9 cellular contexts compared by ENCODE assay signal in the genomic region with DNA sequence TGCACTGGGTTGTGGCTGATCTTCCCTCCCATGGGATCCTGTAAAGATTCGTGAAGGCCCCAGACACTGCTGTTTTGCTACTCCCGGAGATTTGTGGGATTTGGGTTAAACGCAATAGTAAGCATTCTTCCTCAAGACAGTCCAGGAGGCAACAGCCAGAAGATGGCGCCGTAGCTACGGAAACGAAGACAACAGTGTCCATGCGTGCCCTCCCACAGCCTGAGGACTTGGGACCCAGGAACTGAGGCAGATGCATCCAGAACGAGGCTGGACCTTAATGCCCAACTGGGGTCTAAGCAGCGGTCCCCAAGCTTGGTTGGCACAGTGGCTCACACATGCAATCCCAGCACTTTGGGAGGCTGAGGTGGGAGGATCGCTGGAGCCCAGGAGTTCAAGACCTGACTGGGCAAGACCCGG. TPM values are rescaled to one million over a fixed set of nuclear protein-coding genes. Genes with fewer than 3 reads are reported as not detected.
DNase-seq lines count a peak whose midpoint lies in the region; ATAC-seq and TF ChIP-seq lines count a peak whose summit lies in the region.
"Had no signal": no experiment of that assay in that cellular context is flagged by ENCODE, and none has a peak within 500 bp of the region (broad histone marks: within the 10 kb centered on the region; RNA-seq: fewer than 3 reads in every experiment).

No MANE protein-coding gene starts in this region.

- no peak overlapping the region for H3K27ac Mint-ChIP-seq in immature natural killer cell

- H3K4me3 ChIP-seq in AG10803 (ENCODE audit: low read length) (no peak overlapping the region), GM12875 (ENCODE audit: low read depth, low read length) (no peak overlapping the region), muscle layer of duodenum (ENCODE audit: low read depth in 1 of 2, low read length in 2 of 2) (peak overlapping the region; percentile 26 to 42)
- H3K4me3 ChIP-seq: skin epidermis had no signal

- H3K4me1 Mint-ChIP-seq in immature natural killer cell = no peaks in the 10 kb centered on the region

- no peaks in the 10 kb centered on the region for H3K9me3 ChIP-seq in muscle layer of duodenum (ENCODE audit: control insufficient read depth in 1 of 2, low read length in 2 of 2)

- peak; percentile 68 for TF ChIP-seq CTCF in AG10803 (conservative IDR thresholded peaks at IDR 0.05; ENCODE audit: low read length)
- peak; percentile 22; the same call in 1 of the 2 replicates for TF ChIP-seq CTCF in GM12875 (IDR thresholded peaks at IDR 0.05; ENCODE audit: borderline replicate concordance, insufficient read depth, low read depth, low read length)

- ATAC-seq in esophagus mucosa = peak; percentile 28

- no peaks in the 10 kb centered on the region for H3K9me3 Mint-ChIP-seq in immature natural killer cell

- DNase-seq in AG10803 (ENCODE audit: low read depth) (peak; percentile 80), RPMI7951 (ENCODE audit: low read depth) (peak; percentile 58), immature natural killer cell (no peak), amniotic stem cell (lab: John Stamatoyannopoulos, UW) (no peak)
- no peak for DNase-seq in effector CD4-positive, alpha-beta T cell

- H3K27me3 ChIP-seq in muscle layer of duodenum (ENCODE audit: low read depth, low read length) = peaks cover 4% of the 10 kb centered on the region

- no peak overlapping the region for H3K4me3 Mint-ChIP-seq in immature natural killer cell

- no peaks in the 10 kb centered on the region for H3K36me3 Mint-ChIP-seq in immature natural killer cell

- H3K27ac ChIP-seq in muscle layer of duodenum (ENCODE audit: low read length) = no peak overlapping the region

- peaks cover 1 to 11% (median 6%) of the 10 kb centered on the region in 3 donors for H3K27me3 Mint-ChIP-seq in immature natural killer cell (ENCODE audit: low read depth in 3 of 3)

- no peaks in the 10 kb centered on the region for H3K36me3 ChIP-seq in muscle layer of duodenum (ENCODE audit: control insufficient read depth in 1 of 2, insufficient read depth in 2 of 2, low read length in 2 of 2)

- H3K4me1 ChIP-seq in muscle layer of duodenum (ENCODE audit: control insufficient read depth in 1 of 2, insufficient read depth in 2 of 2, low read length in 2 of 2) = peaks cover 0 to 11% of the 10 kb centered on the region in 2 donors

RNA-seq across cellular contexts. Expression of a gene that starts 57.6 kb away (rescaled TPM):
- total RNA-seq in RPMI7951 (2014; rRNA removed; shearing (Covaris generic)) = 5.8 and 6.7 TPM in 2 replicates
- total RNA-seq in esophagus mucosa = 8.5 TPM
- polyA plus RNA-seq in immature natural killer cell = 1 to 10 TPM; 3.7 to 6.5 (median 5.0) TPM

Comparison
In these comparisons a context has a peak if more than half of its experiments do, and no peak if none do; other contexts are left out.
1. DNase-seq: peak in AG10803 (single experiment) and RPMI7951 (single experiment); none in effector CD4-positive, alpha-beta T cell (single experiment), immature natural killer cell (0 of 3) and amniotic stem cell (single experiment).
2. H3K4me3 ChIP-seq: peak in muscle layer of duodenum (2 of 2); none in AG10803 (single experiment) and GM12875 (single experiment).